Comparison of ENCODE assay signal across 19 cellular contexts in the genomic region with DNA sequence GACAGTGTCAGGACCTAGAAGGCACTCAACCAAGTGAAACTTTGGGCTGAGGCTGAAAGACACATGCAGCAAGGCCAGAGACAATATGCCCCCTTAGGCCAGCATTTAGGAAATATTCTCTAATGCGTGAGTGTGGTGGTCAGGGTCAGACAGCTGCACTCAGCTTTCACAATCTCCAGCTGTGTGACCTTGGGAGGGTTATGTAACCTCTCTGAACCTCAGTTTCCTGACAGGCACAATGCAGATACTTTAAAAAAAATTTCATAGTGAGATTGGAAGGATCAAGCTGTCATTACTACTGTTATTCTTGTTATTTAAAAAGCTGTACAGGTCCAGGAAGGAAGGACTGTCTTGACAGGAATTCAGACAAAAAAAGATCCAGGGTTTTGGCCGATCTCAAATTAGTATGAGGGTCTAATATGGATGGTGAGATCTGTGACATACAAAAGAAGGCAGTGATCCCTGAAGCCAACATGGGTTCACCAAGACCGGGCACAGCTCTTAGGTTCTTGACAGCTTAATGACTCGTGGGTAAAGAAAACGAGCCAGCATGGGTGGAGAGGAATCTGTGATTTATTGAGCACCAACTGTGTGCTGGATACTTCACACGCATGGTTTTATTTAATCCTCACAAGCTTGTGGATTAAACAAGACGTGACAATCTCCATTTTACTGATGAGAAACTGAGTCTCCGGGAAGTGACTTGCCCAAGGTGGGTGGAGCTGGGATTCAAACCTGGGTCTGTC. TPM values are rescaled to one million over a fixed set of nuclear protein-coding genes. Genes with fewer than 3 reads are reported as not detected.
DNase-seq lines count a peak whose midpoint lies in the region; ATAC-seq, FAIRE-seq and TF ChIP-seq lines count a peak whose summit lies in the region.
"Had no signal": no experiment of that assay in that cellular context is flagged by ENCODE, and none has a peak within 500 bp of the region (broad histone marks: within the 10 kb centered on the region; RNA-seq: fewer than 3 reads in every experiment).

No MANE protein-coding gene starts in this region.

- no peak for FAIRE-seq in kidney (lab: Jason Lieb, UNC)
- FAIRE-seq: GM12878 had no signal

- WGBS in esophagus, 2 donors: 70% methylated on average over 8 of the region's 8 CpGs

- H3K4me1 ChIP-seq in BLaER1 treated with 17β-estradiol and CSF1 and Interleukin-3, amounts not matched to agents 10 nM and 100 nM: peaks cover 0 to 14% (median 0%) of the 10 kb centered on the region in 10 experiments; a peak in 6 of 20 replicates
- peaks cover 0 to 16% of the 10 kb centered on the region in 2 donors for H3K4me1 ChIP-seq in esophagus (ENCODE audit: control insufficient read depth in 2 of 2, insufficient read depth in 2 of 2, low read length in 1 of 2)
- no peaks in the 10 kb centered on the region for H3K4me1 ChIP-seq in kidney (ENCODE audit: control insufficient read depth in 1 of 2, insufficient read depth in 1 of 2, low read depth in 1 of 2, low read length in 2 of 2)

- ATAC-seq in GM18868 (IDR thresholded peaks at IDR 0.05; ENCODE audit: unreplicated experiment) (no peak), HG02840 (IDR thresholded peaks at IDR 0.05; ENCODE audit: low FRiP score, unreplicated experiment) (no peak)
- ATAC-seq: GM12878, GM23338 had no signal

- DNase-seq in NCI-H69 (lab: John Stamatoyannopoulos, UW) (peak; percentile 9), myocyte (ENCODE audit: low read depth) (peak; percentile 25), kidney (no peak), inferior parietal cortex (ENCODE audit: extremely low spot score) (no peak)
- DNase-seq: ACHN; C1 segment of cervical spinal cord; Calu3; CD4-positive, alpha-beta T cell; DMS79; H7 had no signal

- H3K36me3 ChIP-seq in BLaER1 treated with 17β-estradiol and CSF1 and Interleukin-3, amounts not matched to agents 10 nM and 100 nM: no peaks in the 10 kb centered on the region
- H3K36me3 ChIP-seq in esophagus (ENCODE audit: control insufficient read depth in 2 of 2, insufficient read depth in 2 of 2, low read length in 1 of 2): no peaks in the 10 kb centered on the region
- no peaks in the 10 kb centered on the region for H3K36me3 ChIP-seq in kidney (ENCODE audit: control insufficient read depth in 1 of 2, insufficient read depth in 2 of 2, low read length in 2 of 2)

- H3K9ac ChIP-seq in BLaER1 treated with 17β-estradiol and CSF1 and Interleukin-3, amounts not matched to agents 10 nM and 100 nM: peak overlapping the region in 1 of 11 experiments; percentile 15; a peak in 1 of 22 replicates
- H3K9ac ChIP-seq in kidney (ENCODE audit: low read length in 2 of 2): no peak overlapping the region

- no peak overlapping the region for H3K4me3 ChIP-seq in BLaER1 treated with 17β-estradiol and CSF1 and Interleukin-3, amounts not matched to agents 10 nM and 100 nM
- H3K4me3 ChIP-seq in esophagus (ENCODE audit: low read depth in 1 of 2, low read length in 2 of 2) (no peak overlapping the region), kidney (ENCODE audit: low read length in 2 of 2) (no peak overlapping the region)
- H3K4me3 ChIP-seq: GM12878, GM23338 had no signal

- H4K20me1 ChIP-seq in BLaER1 treated with 17β-estradiol and CSF1 and Interleukin-3, amounts not matched to agents 10 nM and 100 nM: no peaks in the 10 kb centered on the region

- no peaks in the 10 kb centered on the region for H3K27me3 ChIP-seq in BLaER1 treated with 17β-estradiol and CSF1 and Interleukin-3, amounts not matched to agents 10 nM and 100 nM
- H3K27me3 ChIP-seq in esophagus (ENCODE audit: control insufficient read depth in 1 of 2, insufficient read depth in 2 of 2, low read length in 2 of 2): no peaks in the 10 kb centered on the region

- intact Hi-C loops in kidney (cut with DNase I): no loop called here

- no peak for TF ChIP-seq CTCF in kidney (IDR thresholded peaks at IDR 0.05; ENCODE audit: borderline replicate concordance, extremely low read depth, insufficient read depth)

- H3K9me3 ChIP-seq in BLaER1 treated with 17β-estradiol and CSF1 and Interleukin-3, amounts not matched to agents 10 nM and 100 nM (replicated peaks in 1 of 11): no peaks in the 10 kb centered on the region
- H3K9me3 ChIP-seq in esophagus (ENCODE audit: control insufficient read depth in 2 of 2, insufficient read depth in 1 of 2, low read depth in 1 of 2, low read length in 1 of 2): no peaks in the 10 kb centered on the region
- no peaks in the 10 kb centered on the region for H3K9me3 ChIP-seq in kidney (ENCODE audit: control insufficient read depth in 1 of 2, low read length in 2 of 2)

- H3K27ac ChIP-seq in BLaER1 treated with 17β-estradiol and CSF1 and Interleukin-3, amounts not matched to agents 10 nM and 100 nM: peak overlapping the region in 2 of 11 experiments; percentile 17 to 28; a peak in 2 of 22 replicates
- H3K27ac ChIP-seq in esophagus (ENCODE audit: low read depth in 2 of 2, low read length in 1 of 2): peak overlapping the region; percentile 67 to 84
- H3K27ac ChIP-seq in kidney (ENCODE audit: low read depth in 2 of 2, low read length in 2 of 2): no peak overlapping the region

- H3K4me2 ChIP-seq in BLaER1 treated with 17β-estradiol and CSF1 and Interleukin-3, amounts not matched to agents 10 nM and 100 nM: peak overlapping the region in 6 of 11 experiments; percentile 6 to 42 (median 12); a peak in 5 of 22 replicates
- H3K4me2 ChIP-seq: GM23338 had no signal

RNA-seq across cellular contexts. Expression of a gene that starts 54.6 kb away (rescaled TPM):
- polyA plus RNA-seq in esophagus (1 to 10 TPM in 1 of 2 donors, under 1 TPM in 1; 0.22 to 1.4 TPM), kidney (ENCODE audit: insufficient read depth, low read depth, low replicate concordance) (not detected)
- total RNA-seq in myocyte (0.21 and 0.52 TPM in 2 replicates), kidney (not detected)
- 0.35 TPM for polyA plus RNA-seq in myocyte (2012)
- total RNA-seq: A172, Calu3, G401, HT1080 had no signal

Comparison
In these comparisons a context has a peak if more than half of its experiments do, and no peak if none do; other contexts are left out.
1. H3K27ac ChIP-seq: peak in esophagus (2 of 2); none in kidney (0 of 2).
2. DNase-seq: peak in NCI-H69 (single experiment) and myocyte (single experiment); none in kidney (single experiment) and inferior parietal cortex (single experiment).